In the genomic region with DNA sequence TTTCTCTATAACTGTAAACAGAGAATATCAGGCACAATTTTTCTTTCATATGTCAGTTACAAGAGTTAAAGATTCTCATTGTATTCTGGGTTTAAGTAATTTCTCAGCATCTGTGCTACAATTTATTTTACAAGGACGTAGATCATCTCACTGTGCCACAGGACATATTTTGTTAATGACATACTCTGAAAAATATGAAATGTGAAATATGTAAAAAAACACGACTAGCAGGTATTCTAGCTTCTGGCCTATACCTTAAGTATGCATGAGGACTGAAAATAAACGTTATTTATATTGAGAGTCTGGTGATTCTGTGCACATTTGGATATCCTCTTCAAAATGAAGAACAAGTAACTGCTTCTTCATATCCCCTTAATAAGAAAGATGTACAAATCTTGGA, we compare ENCODE assay signal across 20 cellular contexts.
"Had no signal": no experiment of that assay in that cellular context is flagged by ENCODE, and none has a peak within 500 bp of the region (broad histone marks: within the 10 kb centered on the region; RNA-seq: fewer than 3 reads in every experiment).

No MANE protein-coding gene starts in this region.

- H3K27me3 ChIP-seq: gastrocnemius medialis, neural progenitor cell, thyroid gland, vagina had no signal

- H3K36me3 ChIP-seq: gastrocnemius medialis, lower lobe of right lung, neural progenitor cell, thyroid gland, vagina had no signal

- H3K9me3 ChIP-seq: gastrocnemius medialis, lower lobe of right lung, thyroid gland, vagina had no signal

- H3K9me3 Mint-ChIP-seq: activated CD4-positive, alpha-beta T cell treated with anti-CD3 and anti-CD28 coated beads, Interleukin-2, amount 10 ng/mL, durations not matched to agents 24 days and 14 days; brain; neural progenitor cell; stimulated activated naive B cell treated with anti-CD40 and anti-IgM and Interleukin-4, amounts not matched to agents 10 μg/mL and 1 μg/mL and 100 μg/mL, for 72 hours had no signal

- H3K4me1 Mint-ChIP-seq: activated CD4-positive, alpha-beta T cell treated with anti-CD3 and anti-CD28 coated beads, Interleukin-2, amount 10 ng/mL, durations not matched to agents 24 days and 14 days; stimulated activated naive B cell treated with anti-CD40 and anti-IgM and Interleukin-4, amounts not matched to agents 10 μg/mL and 1 μg/mL and 100 μg/mL, for 72 hours had no signal

- H3K4me1 ChIP-seq: gastrocnemius medialis, lower lobe of right lung, neural progenitor cell, thyroid gland, vagina had no signal

- H3K27me3 Mint-ChIP-seq: activated CD4-positive, alpha-beta T cell treated with anti-CD3 and anti-CD28 coated beads, Interleukin-2, amount 10 ng/mL, durations not matched to agents 24 days and 14 days; activated naive CD8-positive, alpha-beta T cell; brain; stimulated activated naive B cell treated with anti-CD40 and anti-IgM and Interleukin-4, amounts not matched to agents 10 μg/mL and 1 μg/mL and 100 μg/mL, for 72 hours had no signal

- H3K27ac Mint-ChIP-seq: activated CD4-positive, alpha-beta T cell treated with anti-CD3 and anti-CD28 coated beads, Interleukin-2, amount 10 ng/mL, durations not matched to agents 24 days and 14 days; activated CD8-positive, alpha-beta T cell treated with anti-CD3 and anti-CD28 coated beads, Interleukin-2, amount 10 ng/mL, durations not matched to agents 7 days and 5 days; activated naive CD8-positive, alpha-beta T cell; neural progenitor cell; stimulated activated naive B cell treated with anti-CD40 and anti-IgM and Interleukin-4, amounts not matched to agents 10 μg/mL and 1 μg/mL and 100 μg/mL, for 72 hours; T-helper 2 cell treated with Interferon-gamma antibody and Interleukin-4, amounts not matched to agents 5 μg/mL and 100 μg/mL, for 36 hours had no signal

- H3K36me3 Mint-ChIP-seq: activated naive CD8-positive, alpha-beta T cell; brain; neural progenitor cell; stimulated activated naive B cell treated with anti-CD40 and anti-IgM and Interleukin-4, amounts not matched to agents 10 μg/mL and 1 μg/mL and 100 μg/mL, for 72 hours had no signal

- H3K4me3 ChIP-seq: gastrocnemius medialis, lower lobe of right lung, neural progenitor cell, thyroid gland, vagina had no signal

- ATAC-seq: activated CD8-positive, alpha-beta T cell treated with anti-CD3 and anti-CD28 coated beads, Interleukin-2, amount 10 ng/mL, durations not matched to agents 7 days and 5 days; gastrocnemius medialis; left colon; lower lobe of right lung; stimulated activated naive B cell treated with anti-CD40 and anti-IgM and Interleukin-4, amounts not matched to agents 10 μg/mL and 1 μg/mL and 100 μg/mL, for 72 hours had no signal

- H3K27ac ChIP-seq: gastrocnemius medialis, lower lobe of right lung, neural progenitor cell, thyroid gland, vagina had no signal

- H3K4me3 Mint-ChIP-seq: activated CD4-positive, alpha-beta T cell treated with anti-CD3 and anti-CD28 coated beads, Interleukin-2, amount 10 ng/mL, durations not matched to agents 24 days and 14 days; activated CD8-positive, alpha-beta T cell treated with anti-CD3 and anti-CD28 coated beads, Interleukin-2, amount 10 ng/mL, durations not matched to agents 7 days and 5 days; activated naive CD8-positive, alpha-beta T cell; brain; neural progenitor cell; stimulated activated naive B cell treated with anti-CD40 and anti-IgM and Interleukin-4, amounts not matched to agents 10 μg/mL and 1 μg/mL and 100 μg/mL, for 72 hours; T-helper 2 cell treated with Interferon-gamma antibody and Interleukin-4, amounts not matched to agents 5 μg/mL and 100 μg/mL, for 36 hours had no signal

- DNase-seq: activated CD4-positive, alpha-beta T cell treated with anti-CD3 and anti-CD28 coated beads, Interleukin-2, amount 10 ng/mL, durations not matched to agents 24 days and 14 days; activated CD4-positive, CD25-positive, alpha-beta regulatory T cell; activated CD8-positive, alpha-beta memory T cell treated with anti-CD3 and anti-CD28 coated beads, Interleukin-2, amount 50 U/mL, for 4 hours; activated CD8-positive, alpha-beta T cell treated with anti-CD3 and anti-CD28 coated beads, Interleukin-2, amount 10 ng/mL, durations not matched to agents 7 days and 5 days; activated gamma-delta T cell; activated T-cell treated with anti-CD3 and anti-CD28 coated beads, Interleukin-2, amount 50 U/mL, for 48 hours; amygdala; effector memory CD4-positive, alpha-beta T cell; gastrocnemius medialis; left colon; lower lobe of right lung; stimulated activated CD4-positive, alpha-beta T cell treated with anti-CD3 and anti-CD28 coated beads, Interleukin-15, amount 100 ng/mL, for 24 hours; stimulated activated CD4-positive, alpha-beta T cell treated with anti-CD3 and anti-CD28 coated beads, Interleukin-4, amount 100 ng/mL, for 1 hour; stimulated activated naive B cell treated with anti-CD40 and anti-IgM and Interleukin-4, amounts not matched to agents 10 μg/mL and 1 μg/mL and 100 μg/mL, for 72 hours; thyroid gland had no signal
